In genomic region chr6:7042654-7043545, GRCh38 we compare ENCODE assay signal across 16 cellular contexts.
DNase-seq lines count a peak whose midpoint lies in the region; ATAC-seq, FAIRE-seq and TF ChIP-seq lines count a peak whose summit lies in the region.
"Had no signal": no experiment of that assay in that cellular context is flagged by ENCODE, and none has a peak within 500 bp of the region (broad histone marks: within the 10 kb centered on the region; RNA-seq: fewer than 3 reads in every experiment).

No MANE protein-coding gene starts in this region.

- ATAC-seq in PC-3 = peak; percentile 51
- ATAC-seq in pancreas = peak; percentile 46 to 81 (median 72)
- no peak for ATAC-seq in stimulated activated effector memory CD8-positive, alpha-beta T cell treated with anti-CD3 and anti-CD28 coated beads, Interleukin-12 subunit alpha, Interleukin-12 subunit beta, amount 100 ng/mL, for 72 hours
- ATAC-seq: esophagus mucosa had no signal

- peak overlapping the region; percentile 14 for H3K4me2 ChIP-seq in PC-3 (ENCODE audit: low read length)

- no peaks in the 10 kb centered on the region for H3K36me3 Mint-ChIP-seq in stimulated activated effector memory CD8-positive, alpha-beta T cell treated with anti-CD3 and anti-CD28 coated beads, Interleukin-12 subunit alpha, Interleukin-12 subunit beta, amount 100 ng/mL, for 72 hours
- H3K36me3 Mint-ChIP-seq: memory B cell had no signal

- FAIRE-seq in pancreas (lab: Jason Lieb, UNC) = no peak
- FAIRE-seq: GM18507 had no signal

- no peak overlapping the region for H3K27ac Mint-ChIP-seq in stimulated activated effector memory CD8-positive, alpha-beta T cell treated with anti-CD3 and anti-CD28 coated beads, Interleukin-12 subunit alpha, Interleukin-12 subunit beta, amount 100 ng/mL, for 72 hours
- H3K27ac Mint-ChIP-seq: activated naive CD8-positive, alpha-beta T cell treated with anti-CD3 and anti-CD28 coated beads for 36 hours; CD4-positive, alpha-beta T cell had no signal

- no peaks in the 10 kb centered on the region for H3K9me3 Mint-ChIP-seq in stimulated activated effector memory CD8-positive, alpha-beta T cell treated with anti-CD3 and anti-CD28 coated beads, Interleukin-12 subunit alpha, Interleukin-12 subunit beta, amount 100 ng/mL, for 72 hours
- H3K9me3 Mint-ChIP-seq: activated naive CD8-positive, alpha-beta T cell treated with anti-CD3 and anti-CD28 coated beads for 36 hours; CD4-positive, alpha-beta T cell; memory B cell had no signal

- TF ChIP-seq CTCF in PC-3 (conservative IDR thresholded peaks at IDR 0.05; ENCODE audit: low read depth, low read length) (no peak), left ventricle myocardium inferior (IDR thresholded peaks at IDR 0.05; ENCODE audit: borderline replicate concordance) (no peak), pancreas (IDR thresholded peaks at IDR 0.05) (no peak), testis (IDR thresholded peaks at IDR 0.05) (no peak)

- no peaks in the 10 kb centered on the region for H3K9me2 ChIP-seq in PC-3 (replicated peaks; ENCODE audit: low read length)

- intact Hi-C loops in PC-3 (cut with micrococcal nuclease) (no loop called here), left ventricle myocardium inferior (cut with micrococcal nuclease) (no loop called here), pancreas (cut with DNase I) (no loop called here), testis (cut with DNase I; ENCODE audit: low total_unique reads) (no loop called here)

- H3K9me3 ChIP-seq in PC-3 (ENCODE audit: low read length) (no peaks in the 10 kb centered on the region), left ventricle myocardium inferior (replicated peaks) (no peaks in the 10 kb centered on the region), pancreas (no peaks in the 10 kb centered on the region), testis (no peaks in the 10 kb centered on the region)

- H3K27me3 ChIP-seq in PC-3 (ENCODE audit: low read length) = no peaks in the 10 kb centered on the region
- no peaks in the 10 kb centered on the region for H3K27me3 ChIP-seq in left ventricle myocardium inferior (ENCODE audit: low read depth)
- H3K27me3 ChIP-seq in pancreas = no peaks in the 10 kb centered on the region
- no peaks in the 10 kb centered on the region for H3K27me3 ChIP-seq in testis

- no peaks in the 10 kb centered on the region for H3K79me2 ChIP-seq in PC-3 (ENCODE audit: low read length)

- DNase-seq in DMS53 treated with DMSO at 0.1 percent for 48 hours (lab: John Stamatoyannopoulos, UW; ENCODE audit: unreplicated experiment) (peak; percentile 6), PC-3 (no peak), left ventricle myocardium inferior (no peak), pancreas (no peak), glomerular visceral epithelial cell (ENCODE audit: extremely low spot score) (no peak), testis (no peak), T-helper 9 cell (no peak)
- DNase-seq in stimulated activated effector memory CD8-positive, alpha-beta T cell treated with anti-CD3 and anti-CD28 coated beads, Interleukin-12 subunit alpha, Interleukin-12 subunit beta, amount 100 ng/mL, for 72 hours (ENCODE audit: low spot score in 2 of 2) = no peak
- DNase-seq: activated CD4-positive, alpha-beta T cell treated with anti-CD3 and anti-CD28 coated beads, Interleukin-2, amount 50 U/mL, for 4 hours; activated naive CD8-positive, alpha-beta T cell treated with anti-CD3 and anti-CD28 coated beads for 36 hours; CD4-positive, alpha-beta T cell; NCI-H2081 treated with DMSO at 0.1 percent for 48 hours; stimulated activated CD4-positive, alpha-beta T cell treated with anti-CD3 and anti-CD28 coated beads, Interleukin-1b, Interleukin-23, amount 100 ng/mL, for 48 hours had no signal

- H4K20me1 ChIP-seq in PC-3 (ENCODE audit: low read length) = no peaks in the 10 kb centered on the region

- H3K4me3 Mint-ChIP-seq in stimulated activated effector memory CD8-positive, alpha-beta T cell treated with anti-CD3 and anti-CD28 coated beads, Interleukin-12 subunit alpha, Interleukin-12 subunit beta, amount 100 ng/mL, for 72 hours = no peak overlapping the region
- H3K4me3 Mint-ChIP-seq: activated naive CD8-positive, alpha-beta T cell treated with anti-CD3 and anti-CD28 coated beads for 36 hours; CD4-positive, alpha-beta T cell; memory B cell had no signal

- H2AFZ ChIP-seq in PC-3 (ENCODE audit: low read length) = peak overlapping the region; percentile 73

- H3K9ac ChIP-seq in PC-3 (ENCODE audit: low read length) = peak overlapping the region; percentile 10; the same call in 1 of the 2 replicates

- H3K27ac ChIP-seq in PC-3 (ENCODE audit: low read length) = peak overlapping the region; percentile 35
- H3K27ac ChIP-seq in left ventricle myocardium inferior (replicated peaks) = peak overlapping the region; percentile 83
- peak overlapping the region in 3 of 4 donors; percentile 20 to 73 (median 28) for H3K27ac ChIP-seq in pancreas
- peak overlapping the region in 1 of 2 donors; percentile 30 for H3K27ac ChIP-seq in testis

- POLR2A ChIA-PET in PC-3 (lab: Charles Lee; ENCODE audit: unreplicated experiment) = no interaction called here

- H3K4me1 ChIP-seq in PC-3 (ENCODE audit: insufficient read depth, low read length) (peaks cover 28% of the 10 kb centered on the region), left ventricle myocardium inferior (peaks cover 22% of the 10 kb centered on the region), pancreas (peaks cover 4 to 12% (median 5%) of the 10 kb centered on the region in 3 donors), testis (no peaks in the 10 kb centered on the region)

- TF ChIP-seq POLR2A in testis (IDR thresholded peaks at IDR 0.05) = no peak

- WGBS in pancreas, 2 donors = 52 to 55% methylated on average over 11 of the region's 11 CpGs
- 76 to 78% methylated on average over 11 of the region's 11 CpGs for WGBS in testis, 2 donors

- no peaks in the 10 kb centered on the region for H3F3A ChIP-seq in PC-3 (ENCODE audit: low read length, unreplicated experiment)

- CTCF ChIA-PET in PC-3 (lab: Charles Lee) = interaction anchor here (0.6 kb wide), 1 partner anchor 102 kb away, joined by 3 read pairs; no protein-coding TSS in a partner anchor

- peaks cover 9% of the 10 kb centered on the region for H3K4me1 Mint-ChIP-seq in stimulated activated effector memory CD8-positive, alpha-beta T cell treated with anti-CD3 and anti-CD28 coated beads, Interleukin-12 subunit alpha, Interleukin-12 subunit beta, amount 100 ng/mL, for 72 hours

- BruUV-seq in PC-3 (replicated peaks; lab: Mats Ljungman, UMichigan) = no TSS peak

- no peak overlapping the region for H3K4me3 ChIP-seq in PC-3 (ENCODE audit: low read length)
- H3K4me3 ChIP-seq in left ventricle myocardium inferior = no peak overlapping the region
- H3K4me3 ChIP-seq in pancreas = no peak overlapping the region
- H3K4me3 ChIP-seq in testis = no peak overlapping the region

- H3K36me3 ChIP-seq in PC-3 (ENCODE audit: low read depth, low read length) = no peaks in the 10 kb centered on the region
- H3K36me3 ChIP-seq in left ventricle myocardium inferior = no peaks in the 10 kb centered on the region
- no peaks in the 10 kb centered on the region for H3K36me3 ChIP-seq in pancreas
- H3K36me3 ChIP-seq in testis (ENCODE audit: low read depth, missing control alignments) = no peaks in the 10 kb centered on the region
